ENCODE assay signal across 21 cellular contexts in the genomic region with DNA sequence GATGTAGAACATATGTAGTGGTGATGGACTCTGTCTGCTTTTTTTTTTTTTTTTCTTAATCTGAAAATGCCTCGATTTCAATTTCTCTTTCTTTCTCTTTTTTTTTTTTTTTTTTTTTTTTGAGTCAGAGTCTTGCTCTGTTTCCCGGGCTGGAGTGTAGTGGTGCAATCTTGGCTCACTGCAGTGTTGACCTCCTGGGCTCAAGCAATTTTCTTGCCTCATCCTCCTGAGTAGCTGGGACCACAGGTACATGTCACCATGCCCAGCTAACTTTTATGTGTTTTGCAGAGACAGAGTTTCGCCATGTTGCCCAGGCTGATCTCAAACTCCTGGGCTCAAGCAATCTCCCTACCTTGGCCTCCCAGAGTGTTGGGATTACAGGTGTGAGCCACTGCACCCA.
"Had no signal": no experiment of that assay in that cellular context is flagged by ENCODE, and none has a peak within 500 bp of the region (broad histone marks: within the 10 kb centered on the region; RNA-seq: fewer than 3 reads in every experiment).

No MANE protein-coding gene starts in this region.

- H3K36me3 ChIP-seq: cardiac muscle cell, prostate gland had no signal

- H3K27ac Mint-ChIP-seq: activated CD8-positive, alpha-beta T cell treated with anti-CD3 and anti-CD28 coated beads for 36 hours; activated T-cell treated with anti-CD3 and anti-CD28 coated beads, Interleukin-2, amount 50 U/mL, for 72 hours; nephron; stimulated activated naive CD8-positive, alpha-beta T cell treated with anti-CD3 and anti-CD28 coated beads, Interleukin-15, Interleukin-2, amounts not matched to agents 100 ng/mL and 50 ng/mL, for 24 hours had no signal

- H3K4me3 ChIP-seq: ascending aorta, cardiac muscle cell, coronary artery, prostate gland, sigmoid colon, upper lobe of right lung had no signal

- ATAC-seq: activated CD8-positive, alpha-beta T cell treated with anti-CD3 and anti-CD28 coated beads for 36 hours; activated T-cell treated with anti-CD3 and anti-CD28 coated beads, Interleukin-2, amount 50 U/mL, for 72 hours; left colon; upper lobe of right lung had no signal

- H3K27me3 Mint-ChIP-seq: activated CD8-positive, alpha-beta T cell treated with anti-CD3 and anti-CD28 coated beads for 36 hours; stimulated activated naive CD8-positive, alpha-beta T cell treated with anti-CD3 and anti-CD28 coated beads, Interleukin-15, Interleukin-2, amounts not matched to agents 100 ng/mL and 50 ng/mL, for 24 hours had no signal

- H3K4me1 Mint-ChIP-seq: nephron had no signal

- H3K27me3 ChIP-seq: ascending aorta, cardiac muscle cell, sigmoid colon, upper lobe of right lung had no signal

- H3K9me3 Mint-ChIP-seq: activated CD8-positive, alpha-beta T cell treated with anti-CD3 and anti-CD28 coated beads for 36 hours; immature natural killer cell; stimulated activated naive CD8-positive, alpha-beta T cell treated with anti-CD3 and anti-CD28 coated beads, Interleukin-15, Interleukin-2, amounts not matched to agents 100 ng/mL and 50 ng/mL, for 24 hours had no signal

- H3K27ac ChIP-seq: ascending aorta, cardiac muscle cell, coronary artery, epithelial cell of prostate, prostate gland, sigmoid colon, upper lobe of right lung, VCaP had no signal

- DNase-seq: activated CD8-positive, alpha-beta memory T cell treated with anti-CD3 and anti-CD28 coated beads, Interleukin-2, amount 50 U/mL, for 4 hours; activated CD8-positive, alpha-beta T cell treated with anti-CD3 and anti-CD28 coated beads for 36 hours; activated gamma-delta T cell treated with Interleukin-2 at 50 U/mL for 16 hours; activated T-cell treated with anti-CD3 and anti-CD28 coated beads, Interleukin-2, amount 50 U/mL, for 72 hours; effector CD8-positive, alpha-beta T cell; immature natural killer cell; left colon; sigmoid colon; stimulated activated CD4-positive, alpha-beta T cell treated with anti-CD3 and anti-CD28 coated beads, Interleukin-4, amount 100 ng/mL, for 1 hour; stimulated activated CD8-positive, alpha-beta memory T cell treated with anti-CD3 and anti-CD28 coated beads, Interleukin-4, amount 100 ng/mL, for 48 hours; SW 1271; T1000; upper lobe of right lung had no signal

- H3K4me3 Mint-ChIP-seq: activated CD8-positive, alpha-beta T cell treated with anti-CD3 and anti-CD28 coated beads for 36 hours; activated T-cell treated with anti-CD3 and anti-CD28 coated beads, Interleukin-2, amount 50 U/mL, for 72 hours; immature natural killer cell; nephron; stimulated activated naive CD8-positive, alpha-beta T cell treated with anti-CD3 and anti-CD28 coated beads, Interleukin-15, Interleukin-2, amounts not matched to agents 100 ng/mL and 50 ng/mL, for 24 hours had no signal

- H3K4me1 ChIP-seq: ascending aorta, prostate gland, sigmoid colon, upper lobe of right lung had no signal

- H3K9me3 ChIP-seq: prostate gland, upper lobe of right lung had no signal
